In the genomic region with DNA sequence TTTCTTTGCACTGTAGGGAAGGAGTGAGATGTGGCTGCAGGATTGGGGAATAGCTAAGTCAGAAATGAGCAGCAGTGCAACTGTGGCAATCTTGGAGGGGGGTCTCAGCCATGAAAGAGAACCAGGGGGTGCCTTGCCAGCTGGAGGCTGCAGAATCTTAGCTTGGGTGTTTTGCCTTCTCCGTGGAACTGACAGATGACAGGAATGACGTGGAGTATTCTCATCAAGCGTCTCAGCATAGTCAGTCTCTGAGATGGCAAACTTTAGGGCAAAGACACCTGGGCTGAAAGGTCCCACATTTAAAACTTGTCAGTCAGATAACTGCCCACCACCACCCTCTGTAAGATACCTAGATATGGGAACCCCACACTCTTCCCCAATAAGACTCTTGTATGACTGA, we compare ENCODE assay signal across 24 cellular contexts.
"Had no signal": no experiment of that assay in that cellular context is flagged by ENCODE, and none has a peak within 500 bp of the region (broad histone marks: within the 10 kb centered on the region; RNA-seq: fewer than 3 reads in every experiment).

No MANE protein-coding gene starts in this region.

- DNase-seq: activated CD4-positive, alpha-beta memory T cell treated with anti-CD3 and anti-CD28 coated beads, Interleukin-2, amount 10 ng/mL, durations not matched to agents 7 days and 5 days; activated CD4-positive, alpha-beta T cell treated with anti-CD3 and anti-CD28 coated beads for 48 hours; activated CD4-positive, CD25-positive, alpha-beta regulatory T cell; activated CD8-positive, alpha-beta memory T cell treated with anti-CD3 and anti-CD28 coated beads, Interleukin-2, amount 10 ng/mL, durations not matched to agents 7 days and 5 days; activated naive CD4-positive, alpha-beta T cell; activated naive CD8-positive, alpha-beta T cell treated with anti-CD3 and anti-CD28 coated beads for 36 hours; activated T-cell treated with anti-CD3 and anti-CD28 coated beads, Interleukin-2, amount 50 U/mL, for 1 hour; caudate nucleus; colonic mucosa; endodermal cell; gastrocnemius medialis; head of caudate nucleus; left lung; naive B cell; small intestine; stimulated activated CD4-positive, alpha-beta T cell treated with anti-CD3 and anti-CD28 coated beads, Interleukin-4, amount 100 ng/mL, for 1 hour; T1000; upper lobe of left lung had no signal

- H3K4me3 Mint-ChIP-seq: activated CD4-positive, alpha-beta memory T cell treated with anti-CD3 and anti-CD28 coated beads, Interleukin-2, amount 10 ng/mL, durations not matched to agents 7 days and 5 days; activated CD8-positive, alpha-beta memory T cell treated with anti-CD3 and anti-CD28 coated beads, Interleukin-2, amount 10 ng/mL, durations not matched to agents 7 days and 5 days; activated naive CD8-positive, alpha-beta T cell treated with anti-CD3 and anti-CD28 coated beads for 36 hours; activated T-helper 17 cell treated with anti-CD3 and anti-CD28 coated beads, Interleukin-2, amount 50 U/mL, for 72 hours; endodermal cell; naive B cell; neural crest cell; stimulated activated effector memory CD8-positive, alpha-beta T cell treated with anti-CD3 and anti-CD28 coated beads, Interleukin-12 subunit alpha, Interleukin-12 subunit beta, amount 100 ng/mL, for 72 hours had no signal

- H3K27ac ChIP-seq: colonic mucosa, gastrocnemius medialis, left lung, prostate gland, right atrium auricular region, thoracic aorta, upper lobe of left lung had no signal

- H3K27me3 Mint-ChIP-seq: activated CD8-positive, alpha-beta memory T cell treated with anti-CD3 and anti-CD28 coated beads, Interleukin-2, amount 10 ng/mL, durations not matched to agents 7 days and 5 days; activated naive CD8-positive, alpha-beta T cell treated with anti-CD3 and anti-CD28 coated beads for 36 hours; activated T-helper 17 cell treated with anti-CD3 and anti-CD28 coated beads, Interleukin-2, amount 50 U/mL, for 72 hours had no signal

- FAIRE-seq: small intestine had no signal

- H3K9me3 Mint-ChIP-seq: activated CD4-positive, alpha-beta memory T cell treated with anti-CD3 and anti-CD28 coated beads, Interleukin-2, amount 10 ng/mL, durations not matched to agents 7 days and 5 days; activated naive CD8-positive, alpha-beta T cell treated with anti-CD3 and anti-CD28 coated beads for 36 hours; activated T-helper 17 cell treated with anti-CD3 and anti-CD28 coated beads, Interleukin-2, amount 50 U/mL, for 72 hours; endodermal cell; neural crest cell; stimulated activated effector memory CD8-positive, alpha-beta T cell treated with anti-CD3 and anti-CD28 coated beads, Interleukin-12 subunit alpha, Interleukin-12 subunit beta, amount 100 ng/mL, for 72 hours had no signal

- H3K36me3 ChIP-seq: colonic mucosa, gastrocnemius medialis, left lung, prostate gland, right atrium auricular region, thoracic aorta, upper lobe of left lung had no signal

- H3K36me3 Mint-ChIP-seq: activated CD8-positive, alpha-beta memory T cell treated with anti-CD3 and anti-CD28 coated beads, Interleukin-2, amount 10 ng/mL, durations not matched to agents 7 days and 5 days; activated naive CD8-positive, alpha-beta T cell treated with anti-CD3 and anti-CD28 coated beads for 36 hours; naive B cell; stimulated activated effector memory CD8-positive, alpha-beta T cell treated with anti-CD3 and anti-CD28 coated beads, Interleukin-12 subunit alpha, Interleukin-12 subunit beta, amount 100 ng/mL, for 72 hours had no signal

- H3K27ac Mint-ChIP-seq: activated CD4-positive, alpha-beta memory T cell treated with anti-CD3 and anti-CD28 coated beads, Interleukin-2, amount 10 ng/mL, durations not matched to agents 7 days and 5 days; activated CD8-positive, alpha-beta memory T cell treated with anti-CD3 and anti-CD28 coated beads, Interleukin-2, amount 10 ng/mL, durations not matched to agents 7 days and 5 days; activated naive CD8-positive, alpha-beta T cell treated with anti-CD3 and anti-CD28 coated beads for 36 hours; activated T-helper 17 cell treated with anti-CD3 and anti-CD28 coated beads, Interleukin-2, amount 50 U/mL, for 72 hours; endodermal cell; naive B cell; stimulated activated effector memory CD8-positive, alpha-beta T cell treated with anti-CD3 and anti-CD28 coated beads, Interleukin-12 subunit alpha, Interleukin-12 subunit beta, amount 100 ng/mL, for 72 hours had no signal

- H3K4me1 ChIP-seq: colonic mucosa, gastrocnemius medialis, left lung, prostate gland, right atrium auricular region, upper lobe of left lung had no signal

- H3K4me3 ChIP-seq: colonic mucosa, gastrocnemius medialis, left lung, prostate gland, right atrium auricular region, thoracic aorta, upper lobe of left lung had no signal

- H3K27me3 ChIP-seq: colonic mucosa, gastrocnemius medialis, left lung, right atrium auricular region, upper lobe of left lung had no signal

- H3K4me1 Mint-ChIP-seq: activated CD4-positive, alpha-beta memory T cell treated with anti-CD3 and anti-CD28 coated beads, Interleukin-2, amount 10 ng/mL, durations not matched to agents 7 days and 5 days; activated CD8-positive, alpha-beta memory T cell treated with anti-CD3 and anti-CD28 coated beads, Interleukin-2, amount 10 ng/mL, durations not matched to agents 7 days and 5 days; naive B cell had no signal

- H3K9me3 ChIP-seq: colonic mucosa, gastrocnemius medialis, left lung, prostate gland, right atrium auricular region, thoracic aorta, upper lobe of left lung had no signal
